In the genomic region with DNA sequence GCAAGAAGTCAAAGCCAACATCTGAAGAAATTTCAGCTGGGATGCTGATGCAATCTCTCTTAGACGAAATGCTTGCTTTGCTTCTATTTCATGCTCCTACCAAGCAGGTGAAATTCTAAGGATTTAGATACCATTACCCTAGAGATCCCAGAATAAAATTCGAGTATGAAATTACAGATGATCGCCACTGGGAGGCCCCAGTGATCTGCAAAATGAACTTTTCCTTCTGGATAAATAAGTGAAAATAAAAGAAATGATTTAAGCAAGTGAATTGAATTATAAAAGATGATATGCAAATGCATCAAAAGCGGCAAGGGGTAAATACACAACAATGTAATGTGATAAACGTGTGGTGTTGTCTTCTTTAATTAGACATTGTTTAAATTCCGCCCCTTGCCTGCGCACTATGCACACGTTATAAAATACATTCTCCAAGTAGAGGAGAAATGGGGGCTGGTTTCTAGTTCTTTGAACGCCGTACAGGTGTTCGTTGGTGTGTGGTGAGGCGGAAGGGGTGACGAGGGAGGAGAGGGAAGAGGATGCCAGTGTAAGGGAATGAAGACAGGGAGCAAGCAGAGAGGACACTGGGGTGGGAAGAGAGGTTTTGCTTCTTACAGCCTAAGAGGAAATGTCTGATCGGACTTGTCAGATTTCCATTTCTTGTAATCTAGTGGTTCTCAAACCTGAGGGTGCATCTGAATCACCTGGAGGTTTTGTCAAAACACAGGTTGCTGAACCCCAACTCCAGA, we compare ENCODE assay signal across 8 cellular contexts. TPM values are rescaled to one million over a fixed set of nuclear protein-coding genes. Genes with fewer than 3 reads are reported as not detected.
DNase-seq lines count a peak whose midpoint lies in the region; ATAC-seq and TF ChIP-seq lines count a peak whose summit lies in the region.

No MANE protein-coding gene starts in this region.

- H3K9me2 ChIP-seq in DOHH2 (replicated peaks; ENCODE audit: control insufficient read depth, low read length): no peaks in the 10 kb centered on the region

- peak; percentile 18 for DNase-seq in IMR-90
- no peak for DNase-seq in body of pancreas
- no peak for DNase-seq in mucosa of descending colon
- DNase-seq in sigmoid colon: no peak
- DNase-seq in NK-92 treated with Interleukin-12 subunit alpha and Interleukin-12 subunit beta, amount 100 ng/mL, for 24 hours (lab: John Stamatoyannopoulos, UW): no peak
- DNase-seq in stimulated activated CD4-positive, alpha-beta T cell treated with anti-CD3 and anti-CD28 coated beads, Interleukin-4, amount 100 ng/mL, for 4 hours: no peak
- no peak for DNase-seq in SW 1271 (lab: John Stamatoyannopoulos, UW)

- TF ChIP-seq CTCF in DOHH2 (IDR thresholded peaks at IDR 0.05; ENCODE audit: low read depth, low read length, poor library complexity, severe bottlenecking) (peak; percentile 72), IMR-90 (conservative IDR thresholded peaks at IDR 0.05; ENCODE audit: low read depth, low read length) (peak; percentile 56), body of pancreas (IDR thresholded peaks at IDR 0.05) (peak in 4 of 7 experiments; percentile 6 to 23 (median 16)), mucosa of descending colon (IDR thresholded peaks at IDR 0.05) (peak; percentile 16), sigmoid colon (IDR thresholded peaks at IDR 0.05) (peak in 1 of 4 experiments; percentile 24)

- H2BK120ac ChIP-seq in IMR-90 (ENCODE audit: low read depth, low read length): no peak overlapping the region

- H3K23ac ChIP-seq in IMR-90 (ENCODE audit: low read depth, low read length): no peak overlapping the region

- no peak overlapping the region for H3K9ac ChIP-seq in IMR-90 (ENCODE audit: low read depth, low read length)

- in situ Hi-C loops in IMR-90 (cut with MboI; ENCODE audit: low sequenced_read_pairs): no loop called here

- H2AFZ ChIP-seq in IMR-90 (replicated peaks; ENCODE audit: low read length, poor library complexity): no peak overlapping the region

- no TSS peak for BruUV-seq in IMR-90 (replicated peaks; lab: Mats Ljungman, UMichigan)

- peak; percentile 73 for ATAC-seq in IMR-90 (ENCODE audit: low read depth)
- no peak for ATAC-seq in body of pancreas
- no peak for ATAC-seq in mucosa of descending colon

- 69% methylated on average over 6 of the region's 14 CpGs; no CpG with 5 or more reads in 1 of the 2 experiments for WGBS in IMR-90 (ENCODE audit: extremely low coverage in 2 of 2, insufficient read length in 1 of 2), 2 experiments
- 46% methylated on average over 14 of the region's 14 CpGs for WGBS in body of pancreas, 2 donors
- WGBS in sigmoid colon, 2 donors: 49 to 61% methylated on average over 14 of the region's 14 CpGs

- H4K91ac ChIP-seq in IMR-90 (ENCODE audit: insufficient read depth, low read depth, low read length): no peak overlapping the region

- H3K9me1 ChIP-seq in IMR-90 (ENCODE audit: insufficient read depth, low read length): no peaks in the 10 kb centered on the region

- H3K4me3 ChIP-seq in DOHH2 (ENCODE audit: low read length) (no peak overlapping the region), IMR-90 (ENCODE audit: insufficient read depth, low read depth, low read length) (no peak overlapping the region), body of pancreas (no peak overlapping the region), mucosa of descending colon (no peak overlapping the region), sigmoid colon (no peak overlapping the region)

- peaks cover 16% of the 10 kb centered on the region for H3K4me1 ChIP-seq in DOHH2 (ENCODE audit: control insufficient read depth, low read length)
- no peaks in the 10 kb centered on the region for H3K4me1 ChIP-seq in IMR-90 (ENCODE audit: control insufficient read depth, insufficient read depth, low read length)
- H3K4me1 ChIP-seq in body of pancreas: peaks cover 6% of the 10 kb centered on the region
- H3K4me1 ChIP-seq in mucosa of descending colon (ENCODE audit: low read depth): no peaks in the 10 kb centered on the region
- H3K4me1 ChIP-seq in sigmoid colon: no peaks in the 10 kb centered on the region

- H4K5ac ChIP-seq in IMR-90 (ENCODE audit: low read depth, low read length): no peak overlapping the region

- no peak for TF ChIP-seq POLR2A in IMR-90 (IDR thresholded peaks at IDR 0.05; ENCODE audit: low read depth, low read length)
- no peak for TF ChIP-seq POLR2A in body of pancreas (IDR thresholded peaks at IDR 0.05)
- TF ChIP-seq POLR2A in sigmoid colon (IDR thresholded peaks at IDR 0.05): no peak

- intact Hi-C loops in IMR-90 (cut with micrococcal nuclease) (no loop called here), body of pancreas (cut with DNase I) (no loop called here), mucosa of descending colon (cut with DNase I, micrococcal nuclease) (no loop called here), sigmoid colon (cut with DNase I) (no loop called here)

- no peak overlapping the region for H3K27ac ChIP-seq in DOHH2 (ENCODE audit: low read depth, low read length)
- no peak overlapping the region for H3K27ac ChIP-seq in IMR-90 (ENCODE audit: insufficient read depth, low read length)
- no peak overlapping the region for H3K27ac ChIP-seq in body of pancreas
- no peak overlapping the region for H3K27ac ChIP-seq in sigmoid colon

- H3K4me2 ChIP-seq in DOHH2 (ENCODE audit: low read length): no peak overlapping the region
- no peak overlapping the region for H3K4me2 ChIP-seq in IMR-90 (ENCODE audit: low read depth, low read length)

- H3K56ac ChIP-seq in IMR-90 (ENCODE audit: extremely low read depth, insufficient read depth, low read length): no peak overlapping the region

- POLR2A ChIA-PET in IMR-90 (lab: Charles Lee; ENCODE audit: unreplicated experiment): no interaction called here

- H3F3A ChIP-seq in DOHH2 (ENCODE audit: control insufficient read depth, insufficient read depth): no peaks in the 10 kb centered on the region

- peak; percentile 53 for TF ChIP-seq RAD21 in IMR-90 (IDR thresholded peaks at IDR 0.05; ENCODE audit: low read length)

- H4K20me1 ChIP-seq in DOHH2 (ENCODE audit: control insufficient read depth, insufficient read depth, low read depth, low read length) (no peaks in the 10 kb centered on the region), IMR-90 (ENCODE audit: insufficient read depth, low read length) (no peaks in the 10 kb centered on the region)

- H3K9me3 ChIP-seq in DOHH2 (ENCODE audit: control insufficient read depth, insufficient read depth, low read length) (no peaks in the 10 kb centered on the region), IMR-90 (ENCODE audit: control insufficient read depth, insufficient read depth, low read length) (no peaks in the 10 kb centered on the region), body of pancreas (no peaks in the 10 kb centered on the region), mucosa of descending colon (no peaks in the 10 kb centered on the region), sigmoid colon (no peaks in the 10 kb centered on the region)

- H3K27me3 ChIP-seq in DOHH2 (ENCODE audit: control insufficient read depth, low read length) (no peaks in the 10 kb centered on the region), IMR-90 (ENCODE audit: control insufficient read depth, insufficient read depth, low read length) (no peaks in the 10 kb centered on the region; the same call in 1 of the 2 replicates), body of pancreas (no peaks in the 10 kb centered on the region), sigmoid colon (peaks cover 0 to 4% (median 0%) of the 10 kb centered on the region in 3 donors)

- dilution Hi-C loops in IMR-90 (cut with HindIII; ENCODE audit: low sequenced_read_pairs, unreplicated experiment): no loop called here

- no peak overlapping the region for H2BK5ac ChIP-seq in IMR-90 (ENCODE audit: low read depth, low read length, poor library complexity, severe bottlenecking)

- no peaks in the 10 kb centered on the region for H3K79me2 ChIP-seq in DOHH2 (ENCODE audit: control insufficient read depth, low read length)

- no peak overlapping the region for H2AK5ac ChIP-seq in IMR-90 (ENCODE audit: low read depth, low read length)

- H2BK20ac ChIP-seq in IMR-90 (ENCODE audit: low read depth, low read length): no peak overlapping the region

- TF ChIP-seq EP300 in sigmoid colon (IDR thresholded peaks at IDR 0.05): no peak

- no peaks in the 10 kb centered on the region for H3K79me1 ChIP-seq in IMR-90 (ENCODE audit: low read depth in 1 of 2, low read length in 2 of 2)

- no peak overlapping the region for H2AK9ac ChIP-seq in IMR-90 (replicated peaks; ENCODE audit: low read depth, low read length, poor library complexity)

- H3K36me3 ChIP-seq in DOHH2 (ENCODE audit: control insufficient read depth, low read length) (no peaks in the 10 kb centered on the region), IMR-90 (ENCODE audit: control insufficient read depth, insufficient read depth, low read length) (no peaks in the 10 kb centered on the region), body of pancreas (replicated peaks in 1 of 2; ENCODE audit: insufficient read depth in 1 of 2, low read depth in 2 of 2) (no peaks in the 10 kb centered on the region), mucosa of descending colon (ENCODE audit: low read depth) (no peaks in the 10 kb centered on the region), sigmoid colon (no peaks in the 10 kb centered on the region)

- no peak overlapping the region for H3K18ac ChIP-seq in IMR-90 (ENCODE audit: low read depth, low read length)

- no peak overlapping the region for H4K8ac ChIP-seq in IMR-90 (ENCODE audit: low read depth in 2 of 2, low read length in 2 of 2)

- no peak overlapping the region for H3K4ac ChIP-seq in IMR-90 (ENCODE audit: low read depth, low read length)

- no peak overlapping the region for H2BK15ac ChIP-seq in IMR-90 (ENCODE audit: low read depth, low read length)

- CTCF ChIA-PET in IMR-90 (lab: Yijun Ruan, JAX): no interaction called here

- H3K14ac ChIP-seq in IMR-90 (replicated peaks; ENCODE audit: low read depth, low read length): no peak overlapping the region

TF ChIP-seq in IMR-90, 13 proteins besides CTCF, POLR2A, EP300 and RAD21:
- TF ChIP-seq SMC3 (IDR thresholded peaks at IDR 0.05; ENCODE audit: low read depth, low read length): peak; percentile 37
- TF ChIP-seq, protein P1, sequence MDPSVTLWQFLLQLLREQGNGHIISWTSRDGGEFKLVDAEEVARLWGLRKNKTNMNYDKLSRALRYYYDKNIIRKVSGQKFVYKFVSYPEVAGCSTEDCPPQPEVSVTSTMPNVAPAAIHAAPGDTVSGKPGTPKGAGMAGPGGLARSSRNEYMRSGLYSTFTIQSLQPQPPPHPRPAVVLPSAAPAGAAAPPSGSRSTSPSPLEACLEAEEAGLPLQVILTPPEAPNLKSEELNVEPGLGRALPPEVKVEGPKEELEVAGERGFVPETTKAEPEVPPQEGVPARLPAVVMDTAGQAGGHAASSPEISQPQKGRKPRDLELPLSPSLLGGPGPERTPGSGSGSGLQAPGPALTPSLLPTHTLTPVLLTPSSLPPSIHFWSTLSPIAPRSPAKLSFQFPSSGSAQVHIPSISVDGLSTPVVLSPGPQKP (IDR thresholded peaks at IDR 0.05; ENCODE audit: borderline replicate concordance, low read depth, low read length): no peak
TF ChIP-seq in IMR-90: peak in this region for 1.

RNA-seq across cellular contexts. Expression of a gene that starts 58.0 kb away (rescaled TPM):
- 34.4 and 50.8 TPM in 2 replicates for total RNA-seq in IMR-90 (2012; rRNA removed)
- 24.8 and 29.7 TPM in 2 replicates for polyA plus RNA-seq in IMR-90 (2012; rRNA removed)
- 3.4 and 5.0 TPM in 2 replicates for polyA plus RNA-seq in IMR-90 (2012; cell fraction: cytosol; rRNA removed)
- polyA plus RNA-seq in IMR-90 (2012; cell fraction: nucleus; rRNA removed; ENCODE audit: low replicate concordance): 13.8 and 60.4 TPM in 2 replicates
- 10 to 100 TPM; 31.9 to 42.8 TPM for total RNA-seq in body of pancreas
- total RNA-seq in mucosa of descending colon: 10 to 100 TPM; 58.6 to 85.0 (median 62.7) TPM
- 10 to 100 TPM; 30.7 to 68.5 (median 63.3) TPM for total RNA-seq in sigmoid colon
- polyA plus RNA-seq in sigmoid colon: 10 to 100 TPM; 38.8 to 51.2 (median 45.0) TPM
